Comparison of ENCODE assay signal across 12 cellular contexts in genomic region chr11:114291381-114291780, GRCh38. TPM values are rescaled to one million over a fixed set of nuclear protein-coding genes. Genes with fewer than 3 reads are reported as not detected.
DNase-seq lines count a peak whose midpoint lies in the region; ATAC-seq and TF ChIP-seq lines count a peak whose summit lies in the region.
"Had no signal": no experiment of that assay in that cellular context is flagged by ENCODE, and none has a peak within 500 bp of the region (broad histone marks: within the 10 kb centered on the region; RNA-seq: fewer than 3 reads in every experiment).

No MANE protein-coding gene starts in this region.

- TF ChIP-seq POLR2A in heart left ventricle (IDR thresholded peaks at IDR 0.05) (no peak), transverse colon (IDR thresholded peaks at IDR 0.05) (no peak)

- H3K36me3 ChIP-seq in heart left ventricle (no peaks in the 10 kb centered on the region), ascending aorta (no peaks in the 10 kb centered on the region), transverse colon (no peaks in the 10 kb centered on the region)

- in situ Hi-C loops in transverse colon (cut with MboI; ENCODE audit: low pct_ligation_motif_present in 1 of 4, low pct_unique_long_range_greater_than_20kb in 1 of 4, low sequenced_read_pairs in 3 of 4) (no loop called here), G401 (cut with HindIII; ENCODE audit: low sequenced_read_pairs) (no loop called here)

- peak overlapping the region in 7 of 12 donors; percentile 0 to 49 (median 29) for H3K4me3 ChIP-seq in heart left ventricle
- H3K4me3 ChIP-seq in ascending aorta = peak overlapping the region; percentile 10 to 37
- H3K4me3 ChIP-seq in transverse colon = no peak overlapping the region

- ATAC-seq in heart left ventricle (no peak), left cardiac atrium (no peak)
- ATAC-seq: activated T-helper 17 cell treated with anti-CD3 and anti-CD28 coated beads, Interleukin-2, amount 50 U/mL, for 72 hours had no signal

- no peak for TF ChIP-seq CTCF in heart left ventricle (IDR thresholded peaks at IDR 0.05)
- no peak for TF ChIP-seq CTCF in ascending aorta (IDR thresholded peaks at IDR 0.05)
- TF ChIP-seq CTCF in transverse colon (IDR thresholded peaks at IDR 0.05) = no peak

- peaks cover 0 to 66% (median 25%) of the 10 kb centered on the region in 12 donors for H3K4me1 ChIP-seq in heart left ventricle
- peaks cover 3 to 39% of the 10 kb centered on the region in 2 donors for H3K4me1 ChIP-seq in ascending aorta
- H3K4me1 ChIP-seq in transverse colon = peaks cover 0 to 23% (median 9%) of the 10 kb centered on the region in 4 donors

- H3K27me3 ChIP-seq in heart left ventricle (no peaks in the 10 kb centered on the region), ascending aorta (no peaks in the 10 kb centered on the region), transverse colon (no peaks in the 10 kb centered on the region)

- no peaks in the 10 kb centered on the region for H3K9me3 ChIP-seq in heart left ventricle
- H3K9me3 ChIP-seq in ascending aorta = no peaks in the 10 kb centered on the region
- no peaks in the 10 kb centered on the region for H3K9me3 ChIP-seq in transverse colon

- DNase-seq in heart left ventricle (no peak), left cardiac atrium (no peak), ascending aorta (ENCODE audit: low spot score in 2 of 2) (no peak), kidney tubule cell (ENCODE audit: low spot score) (peak; percentile 79), transverse colon (no peak), G401 (ENCODE audit: low spot score) (no peak), NCI-H2196 treated with DMSO at 0.1 percent for 48 hours (lab: John Stamatoyannopoulos, UW; ENCODE audit: unreplicated experiment) (no peak), SIG-M5 treated with dmso at 0.1 percent for 504 hours (lab: John Stamatoyannopoulos, UW; ENCODE audit: unreplicated experiment) (no peak)
- DNase-seq: activated B cell treated with CpG ODN at 0.5 μM for 24 hours, small intestine had no signal

- H3K27ac ChIP-seq in heart left ventricle (peak overlapping the region in 10 of 12 donors; percentile 25 to 96 (median 68)), ascending aorta (peak overlapping the region; percentile 97 to 99), transverse colon (peak overlapping the region; percentile 43 to 88 (median 58))

- intact Hi-C loops in heart left ventricle (cut with DNase I) = loop anchor here in 1 of 10 donors (10.0 kb wide), 1 partner anchor 113 kb away; the partner anchor contains the start of genes C11orf71 and RBM7
- intact Hi-C loops in left cardiac atrium (cut with DNase I) = no loop called here
- intact Hi-C loops in ascending aorta (cut with DNase I) = no loop called here
- intact Hi-C loops in transverse colon (cut with DNase I; ENCODE audit: low total_unique reads) = no loop called here

- no peak for TF ChIP-seq EP300 in transverse colon (IDR thresholded peaks at IDR 0.05; ENCODE audit: low read depth)

- WGBS in heart left ventricle, 4 donors = 41 to 62% (median 60%) methylated on average over 5 of the region's 5 CpGs
- 60 to 80% methylated on average over 1 to 5 of the region's 5 CpGs for WGBS in transverse colon (ENCODE audit: low coverage in 1 of 2), 2 donors

RNA-seq across cellular contexts. Expression of gene NNMT, which starts 4.8 kb away (rescaled TPM):
- total RNA-seq in heart left ventricle (100 to 1,000 TPM in 1 of 9 donors, 10 to 100 TPM in 8; 12.4 to 146 (median 27.4) TPM), left cardiac atrium (100 to 1,000 TPM; 119 to 298 TPM), ascending aorta (1,040 TPM), transverse colon (100 to 1,000 TPM in 3 of 4 donors, 10 to 100 TPM in 1; 37.8 to 385 (median 179) TPM)
- 10 to 100 TPM; 27.9 to 76.3 TPM for polyA plus RNA-seq in heart left ventricle
- not detected in 2 replicates for total RNA-seq in G401 (2014; rRNA removed; shearing (Covaris generic))
- total RNA-seq: activated B cell treated with CpG ODN at 0.5 μM for 24 hours; activated T-helper 17 cell treated with anti-CD3 and anti-CD28 coated beads, Interleukin-2, amount 50 U/mL, for 72 hours had no signal
- polyA plus RNA-seq: IgD-negative memory B cell had no signal

Comparison
In these comparisons a context has a peak if more than half of its experiments do, and no peak if none do; other contexts are left out.
1. H3K4me3 ChIP-seq: peak in heart left ventricle (7 of 12) and ascending aorta (2 of 2); none in transverse colon (0 of 4).
2. RNA of gene NNMT, which starts 4.8 kb away (total RNA-seq): 1,040 TPM in ascending aorta (single experiment), 119 to 298 TPM in left cardiac atrium, 37.8 to 385 TPM in transverse colon and 12.4 to 146 TPM in heart left ventricle; not detected in G401; every median in the first group is over 10 times any median in the second.
3. Peak in every context shown above with its lines, with median percentiles within 50 percentile points of each other: H3K27ac ChIP-seq.